In the genomic region with DNA sequence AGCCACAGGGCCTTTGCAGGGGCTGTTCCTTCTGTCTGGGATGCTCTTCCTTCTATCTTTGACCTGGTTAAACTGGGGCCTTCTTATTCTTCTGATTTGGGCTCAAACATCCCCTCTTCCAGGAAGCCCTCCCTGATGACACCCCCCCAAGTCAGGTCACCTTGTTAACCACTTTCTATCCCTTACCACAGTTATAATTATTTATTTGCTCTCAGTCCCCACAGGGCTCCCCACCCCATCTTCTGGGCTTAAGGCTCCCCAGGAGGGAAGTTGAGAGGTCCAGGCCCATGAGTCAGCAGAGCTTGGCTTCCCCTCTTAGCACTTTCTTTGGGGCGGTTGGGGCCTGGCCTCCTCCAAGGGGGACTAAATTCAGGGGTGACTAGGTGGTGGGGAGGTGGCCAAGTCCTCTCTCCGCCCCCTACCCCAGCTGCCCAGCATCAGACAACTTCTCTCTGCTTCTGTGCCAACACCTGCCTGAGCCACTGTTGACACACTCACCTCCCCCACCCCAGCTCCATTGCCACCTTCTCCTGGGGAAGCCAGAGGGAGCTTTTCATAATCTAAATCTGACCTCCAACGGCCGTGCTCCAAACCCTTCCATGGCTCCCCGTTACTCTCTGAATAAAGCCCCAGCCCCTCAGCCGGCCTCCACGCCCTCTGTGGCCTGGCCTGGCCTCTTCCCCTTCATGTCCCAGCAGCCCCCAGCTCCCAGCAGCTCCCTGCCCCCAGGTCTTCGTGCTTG, we compare ENCODE assay signal across 1 cellular context.
TF ChIP-seq lines count a peak whose summit lies in the region.

No MANE protein-coding gene starts in this region.

TF ChIP-seq in WTC11, 78 proteins besides CTCF, POLR2A, EP300 and RAD21 (continued from another document):
- TF ChIP-seq, protein P1, sequence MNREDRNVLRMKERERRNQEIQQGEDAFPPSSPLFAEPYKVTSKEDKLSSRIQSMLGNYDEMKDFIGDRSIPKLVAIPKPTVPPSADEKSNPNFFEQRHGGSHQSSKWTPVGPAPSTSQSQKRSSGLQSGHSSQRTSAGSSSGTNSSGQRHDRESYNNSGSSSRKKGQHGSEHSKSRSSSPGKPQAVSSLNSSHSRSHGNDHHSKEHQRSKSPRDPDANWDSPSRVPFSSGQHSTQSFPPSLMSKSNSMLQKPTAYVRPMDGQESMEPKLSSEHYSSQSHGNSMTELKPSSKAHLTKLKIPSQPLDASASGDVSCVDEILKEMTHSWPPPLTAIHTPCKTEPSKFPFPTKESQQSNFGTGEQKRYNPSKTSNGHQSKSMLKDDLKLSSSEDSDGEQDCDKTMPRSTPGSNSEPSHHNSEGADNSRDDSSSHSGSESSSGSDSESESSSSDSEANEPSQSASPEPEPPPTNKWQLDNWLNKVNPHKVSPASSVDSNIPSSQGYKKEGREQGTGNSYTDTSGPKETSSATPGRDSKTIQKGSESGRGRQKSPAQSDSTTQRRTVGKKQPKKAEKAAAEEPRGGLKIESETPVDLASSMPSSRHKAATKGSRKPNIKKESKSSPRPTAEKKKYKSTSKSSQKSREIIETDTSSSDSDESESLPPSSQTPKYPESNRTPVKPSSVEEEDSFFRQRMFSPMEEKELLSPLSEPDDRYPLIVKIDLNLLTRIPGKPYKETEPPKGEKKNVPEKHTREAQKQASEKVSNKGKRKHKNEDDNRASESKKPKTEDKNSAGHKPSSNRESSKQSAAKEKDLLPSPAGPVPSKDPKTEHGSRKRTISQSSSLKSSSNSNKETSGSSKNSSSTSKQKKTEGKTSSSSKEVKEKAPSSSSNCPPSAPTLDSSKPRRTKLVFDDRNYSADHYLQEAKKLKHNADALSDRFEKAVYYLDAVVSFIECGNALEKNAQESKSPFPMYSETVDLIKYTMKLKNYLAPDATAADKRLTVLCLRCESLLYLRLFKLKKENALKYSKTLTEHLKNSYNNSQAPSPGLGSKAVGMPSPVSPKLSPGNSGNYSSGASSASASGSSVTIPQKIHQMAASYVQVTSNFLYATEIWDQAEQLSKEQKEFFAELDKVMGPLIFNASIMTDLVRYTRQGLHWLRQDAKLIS (CRISPR knock-in tag; IDR thresholded peaks at IDR 0.05; ENCODE audit: borderline replicate concordance), result no peak
- no peak for TF ChIP-seq GABPB1 (CRISPR knock-in tag; IDR thresholded peaks at IDR 0.05)
- TF ChIP-seq TEAD4 (CRISPR knock-in tag; IDR thresholded peaks at IDR 0.05), result no peak
- TF ChIP-seq, protein P2, sequence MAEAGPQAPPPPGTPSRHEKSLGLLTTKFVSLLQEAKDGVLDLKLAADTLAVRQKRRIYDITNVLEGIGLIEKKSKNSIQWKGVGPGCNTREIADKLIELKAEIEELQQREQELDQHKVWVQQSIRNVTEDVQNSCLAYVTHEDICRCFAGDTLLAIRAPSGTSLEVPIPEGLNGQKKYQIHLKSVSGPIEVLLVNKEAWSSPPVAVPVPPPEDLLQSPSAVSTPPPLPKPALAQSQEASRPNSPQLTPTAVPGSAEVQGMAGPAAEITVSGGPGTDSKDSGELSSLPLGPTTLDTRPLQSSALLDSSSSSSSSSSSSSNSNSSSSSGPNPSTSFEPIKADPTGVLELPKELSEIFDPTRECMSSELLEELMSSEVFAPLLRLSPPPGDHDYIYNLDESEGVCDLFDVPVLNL (CRISPR knock-in tag; IDR thresholded peaks at IDR 0.05; ENCODE audit: borderline replicate concordance, low read depth), result no peak
- no peak for TF ChIP-seq FOXK1 (CRISPR knock-in tag; IDR thresholded peaks at IDR 0.05)
- no peak for TF ChIP-seq CREB1 (CRISPR knock-in tag; IDR thresholded peaks at IDR 0.05)
- TF ChIP-seq ZNF232 (CRISPR knock-in tag; IDR thresholded peaks at IDR 0.05), result no peak
- no peak for TF ChIP-seq JUN (CRISPR knock-in tag; IDR thresholded peaks at IDR 0.05)
- TF ChIP-seq GTF2I (CRISPR knock-in tag; conservative IDR thresholded peaks at IDR 0.05), result no peak
- no peak for TF ChIP-seq USF2 (CRISPR knock-in tag; IDR thresholded peaks at IDR 0.05)
- no peak for TF ChIP-seq FOXP1 (CRISPR knock-in tag; IDR thresholded peaks at IDR 0.05; ENCODE audit: borderline replicate concordance)
- TF ChIP-seq ZNF423 (CRISPR knock-in tag; IDR thresholded peaks at IDR 0.05), result no peak
- TF ChIP-seq TP53 (CRISPR knock-in tag; IDR thresholded peaks at IDR 0.05), result no peak
